Comparison of ENCODE assay signal across 1 cellular context in genomic region chr2:25254961-25255360, GRCh38.
TF ChIP-seq lines count a peak whose summit lies in the region.

No MANE protein-coding gene starts in this region.

TF ChIP-seq in neural cell, 6 proteins besides CTCF, POLR2A, EP300 and RAD21 (continued from another document):
- no peak for TF ChIP-seq SMC3 (conservative IDR thresholded peaks at IDR 0.05; ENCODE audit: poor library complexity)
TF ChIP-seq in neural cell: peak in this region for 0.
